In the genomic region with DNA sequence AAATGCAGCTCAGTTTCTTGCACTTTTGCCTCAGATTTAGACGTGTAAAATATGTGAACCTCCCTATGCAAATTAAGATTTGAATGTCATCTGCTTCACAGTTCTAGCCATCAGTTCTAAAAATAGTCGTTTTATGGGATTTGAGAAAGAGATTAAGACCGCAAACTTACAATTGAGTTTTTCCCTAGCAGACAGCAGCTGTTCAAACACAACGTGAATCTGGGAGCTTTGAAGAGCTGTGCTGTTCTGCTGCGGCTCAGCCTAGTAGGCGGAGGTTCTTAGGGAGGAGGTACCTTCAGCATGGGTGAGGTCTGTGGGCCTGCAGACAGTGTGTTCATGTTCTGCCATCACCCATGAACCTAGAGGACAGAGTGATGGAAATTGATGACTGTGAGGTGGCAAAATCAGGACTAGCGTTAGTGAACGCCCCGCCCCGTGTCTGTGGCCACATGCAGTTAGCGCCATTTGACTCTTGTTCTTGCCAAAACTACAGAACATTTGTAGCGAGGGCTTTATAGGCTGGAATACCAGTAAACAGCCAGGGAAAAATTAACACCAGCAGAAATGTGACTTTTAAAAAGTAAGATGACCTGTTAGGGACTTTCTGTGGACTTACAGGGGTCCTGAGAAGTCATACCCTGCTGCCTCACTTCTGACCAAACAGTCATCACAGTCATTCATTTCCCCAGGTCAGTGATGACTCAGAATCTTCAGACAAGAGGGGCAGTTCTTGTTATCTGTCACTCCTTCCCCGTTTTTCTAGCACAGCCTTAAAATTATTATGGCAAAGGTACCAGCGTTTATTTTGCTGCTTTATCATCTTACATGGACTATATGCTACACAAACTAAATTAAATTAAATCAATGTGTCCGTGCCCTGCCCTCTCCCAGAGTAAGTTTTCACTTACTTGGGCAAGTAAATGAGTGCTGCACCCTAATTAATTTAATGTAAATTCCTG, we compare ENCODE assay signal across 9 cellular contexts.
DNase-seq lines count a peak whose midpoint lies in the region; ATAC-seq, FAIRE-seq and TF ChIP-seq lines count a peak whose summit lies in the region.
"Had no signal": no experiment of that assay in that cellular context is flagged by ENCODE, and none has a peak within 500 bp of the region (broad histone marks: within the 10 kb centered on the region; RNA-seq: fewer than 3 reads in every experiment).

No MANE protein-coding gene starts in this region.

- peak overlapping the region; percentile 2 for H3K27ac ChIP-seq in left ventricle myocardium inferior (replicated peaks)
- no peak overlapping the region for H3K27ac ChIP-seq in CD8-positive, alpha-beta memory T cell (ENCODE audit: low read depth, low read length)
- H3K27ac ChIP-seq: neutrophil had no signal

- H3K27me3 ChIP-seq in left ventricle myocardium inferior (ENCODE audit: low read depth), result no peaks in the 10 kb centered on the region
- no peaks in the 10 kb centered on the region for H3K27me3 ChIP-seq in CD8-positive, alpha-beta memory T cell (ENCODE audit: insufficient read depth, low read length, poor library complexity, severe bottlenecking)
- H3K27me3 ChIP-seq: neutrophil had no signal

- TF ChIP-seq CTCF in GM13976 (IDR thresholded peaks at IDR 0.05; ENCODE audit: borderline replicate concordance, control extremely low read depth, extremely low read depth, insufficient read depth, missing control alignments) (no peak), left ventricle myocardium inferior (IDR thresholded peaks at IDR 0.05; ENCODE audit: borderline replicate concordance) (no peak)

- in situ Hi-C loops in GM13976 (cut with MboI; ENCODE audit: low sequenced_read_pairs, unreplicated experiment), result loop anchor here (25.0 kb wide), 1 partner anchor 238 kb away; no protein-coding TSS in a partner anchor

- peak; percentile 65 for FAIRE-seq in RCC 7860 (lab: Jason Lieb, UNC)

- peaks cover 16 to 66% (median 21%) of the 10 kb centered on the region in 3 donors for H3K36me3 Mint-ChIP-seq in CD8-positive, alpha-beta memory T cell
- H3K36me3 Mint-ChIP-seq in activated T-helper 1 cell treated with anti-CD3 and anti-CD28 coated beads, Interleukin-12 subunit alpha, Interleukin-12 subunit beta, Interleukin-2, Interleukin-4 antibody, amounts not matched to agents 30 ng/mL and 10 ng/mL and 1 ng/mL, durations not matched to agents 14 hours and 24 hours and 36 hours (ENCODE audit: low read depth), result peaks cover 5% of the 10 kb centered on the region

- peak overlapping the region in 1 of 8 donors; percentile 26 for H3K27ac Mint-ChIP-seq in CD8-positive, alpha-beta memory T cell
- H3K27ac Mint-ChIP-seq in activated T-helper 1 cell treated with anti-CD3 and anti-CD28 coated beads, Interleukin-12 subunit alpha, Interleukin-12 subunit beta, Interleukin-2, Interleukin-4 antibody, amounts not matched to agents 30 ng/mL and 10 ng/mL and 1 ng/mL, durations not matched to agents 14 hours and 24 hours and 36 hours, result no peak overlapping the region

- H3K9me3 ChIP-seq in left ventricle myocardium inferior (replicated peaks), result no peaks in the 10 kb centered on the region
- H3K9me3 ChIP-seq in CD8-positive, alpha-beta memory T cell (ENCODE audit: low read length), result no peaks in the 10 kb centered on the region
- H3K9me3 ChIP-seq: neutrophil had no signal

- peaks cover 0 to 3% (median 0%) of the 10 kb centered on the region in 3 donors for H3K4me1 Mint-ChIP-seq in CD8-positive, alpha-beta memory T cell
- no peaks in the 10 kb centered on the region for H3K4me1 Mint-ChIP-seq in activated T-helper 1 cell treated with anti-CD3 and anti-CD28 coated beads, Interleukin-12 subunit alpha, Interleukin-12 subunit beta, Interleukin-2, Interleukin-4 antibody, amounts not matched to agents 30 ng/mL and 10 ng/mL and 1 ng/mL, durations not matched to agents 14 hours and 24 hours and 36 hours (ENCODE audit: low read depth)

- POLR2A ChIA-PET in CD8-positive, alpha-beta memory T cell (lab: Charles Lee), result no interaction called here

- peaks cover 3% of the 10 kb centered on the region for H3K4me1 ChIP-seq in left ventricle myocardium inferior
- H3K4me1 ChIP-seq in CD8-positive, alpha-beta memory T cell (ENCODE audit: insufficient read depth, low read length), result no peaks in the 10 kb centered on the region

- DNase-seq in GM13976 (ENCODE audit: low spot score) (peak; percentile 84), HuH-7 (ENCODE audit: low spot score) (peak; percentile 74), RCC 7860 (ENCODE audit: low spot score) (peak; percentile 58), left ventricle myocardium inferior (no peak), MV-4-11 (lab: John Stamatoyannopoulos, UW) (no peak)
- DNase-seq in CD8-positive, alpha-beta memory T cell, result no peak
- DNase-seq in activated T-helper 1 cell treated with anti-CD3 and anti-CD28 coated beads, Interleukin-12 subunit alpha, Interleukin-12 subunit beta, Interleukin-2, Interleukin-4 antibody, amounts not matched to agents 30 ng/mL and 10 ng/mL and 1 ng/mL, durations not matched to agents 14 hours and 24 hours and 36 hours (ENCODE audit: low spot score), result no peak

- intact Hi-C loops in left ventricle myocardium inferior (cut with micrococcal nuclease), result no loop called here
- intact Hi-C loops in activated T-helper 1 cell treated with anti-CD3 and anti-CD28 coated beads, Interleukin-12 subunit alpha, Interleukin-12 subunit beta, Interleukin-2, Interleukin-4 antibody, amounts not matched to agents 30 ng/mL and 10 ng/mL and 1 ng/mL, durations not matched to agents 14 hours and 24 hours and 36 hours (cut with micrococcal nuclease), result no loop called here

- ATAC-seq in GM21737 (IDR thresholded peaks at IDR 0.05; ENCODE audit: unreplicated experiment), result peak; percentile 74

- no peaks in the 10 kb centered on the region for H3K9me3 Mint-ChIP-seq in CD8-positive, alpha-beta memory T cell
- no peaks in the 10 kb centered on the region for H3K9me3 Mint-ChIP-seq in activated T-helper 1 cell treated with anti-CD3 and anti-CD28 coated beads, Interleukin-12 subunit alpha, Interleukin-12 subunit beta, Interleukin-2, Interleukin-4 antibody, amounts not matched to agents 30 ng/mL and 10 ng/mL and 1 ng/mL, durations not matched to agents 14 hours and 24 hours and 36 hours

- H3K4me3 ChIP-seq in left ventricle myocardium inferior, result no peak overlapping the region
- no peak overlapping the region for H3K4me3 ChIP-seq in CD8-positive, alpha-beta memory T cell (ENCODE audit: low read length)

- CTCF ChIA-PET in CD8-positive, alpha-beta memory T cell (lab: Charles Lee), result no interaction called here

- no peaks in the 10 kb centered on the region for H3K27me3 Mint-ChIP-seq in CD8-positive, alpha-beta memory T cell
- H3K27me3 Mint-ChIP-seq in activated T-helper 1 cell treated with anti-CD3 and anti-CD28 coated beads, Interleukin-12 subunit alpha, Interleukin-12 subunit beta, Interleukin-2, Interleukin-4 antibody, amounts not matched to agents 30 ng/mL and 10 ng/mL and 1 ng/mL, durations not matched to agents 14 hours and 24 hours and 36 hours (ENCODE audit: insufficient read depth), result no peaks in the 10 kb centered on the region

- no peak overlapping the region for H3K4me3 Mint-ChIP-seq in CD8-positive, alpha-beta memory T cell
- no peak overlapping the region for H3K4me3 Mint-ChIP-seq in activated T-helper 1 cell treated with anti-CD3 and anti-CD28 coated beads, Interleukin-12 subunit alpha, Interleukin-12 subunit beta, Interleukin-2, Interleukin-4 antibody, amounts not matched to agents 30 ng/mL and 10 ng/mL and 1 ng/mL, durations not matched to agents 14 hours and 24 hours and 36 hours

- peaks cover 36% of the 10 kb centered on the region for H3K36me3 ChIP-seq in left ventricle myocardium inferior
- H3K36me3 ChIP-seq in CD8-positive, alpha-beta memory T cell (ENCODE audit: insufficient read depth, low read length), result peaks cover 9% of the 10 kb centered on the region
- H3K36me3 ChIP-seq: neutrophil had no signal

Comparison
In these comparisons a context has a peak if more than half of its experiments do, and no peak if none do; other contexts are left out.
1. DNase-seq: peak in GM13976 (single experiment), HuH-7 (single experiment) and RCC 7860 (single experiment); none in left ventricle myocardium inferior (single experiment), CD8-positive, alpha-beta memory T cell (0 of 5), activated T-helper 1 cell treated with anti-CD3 and anti-CD28 coated beads, Interleukin-12 subunit alpha, Interleukin-12 subunit beta, Interleukin-2, Interleukin-4 antibody, amounts not matched to agents 30 ng/mL and 10 ng/mL and 1 ng/mL, durations not matched to agents 14 hours and 24 hours and 36 hours (single experiment) and MV-4-11 (single experiment).